In the genomic region with DNA sequence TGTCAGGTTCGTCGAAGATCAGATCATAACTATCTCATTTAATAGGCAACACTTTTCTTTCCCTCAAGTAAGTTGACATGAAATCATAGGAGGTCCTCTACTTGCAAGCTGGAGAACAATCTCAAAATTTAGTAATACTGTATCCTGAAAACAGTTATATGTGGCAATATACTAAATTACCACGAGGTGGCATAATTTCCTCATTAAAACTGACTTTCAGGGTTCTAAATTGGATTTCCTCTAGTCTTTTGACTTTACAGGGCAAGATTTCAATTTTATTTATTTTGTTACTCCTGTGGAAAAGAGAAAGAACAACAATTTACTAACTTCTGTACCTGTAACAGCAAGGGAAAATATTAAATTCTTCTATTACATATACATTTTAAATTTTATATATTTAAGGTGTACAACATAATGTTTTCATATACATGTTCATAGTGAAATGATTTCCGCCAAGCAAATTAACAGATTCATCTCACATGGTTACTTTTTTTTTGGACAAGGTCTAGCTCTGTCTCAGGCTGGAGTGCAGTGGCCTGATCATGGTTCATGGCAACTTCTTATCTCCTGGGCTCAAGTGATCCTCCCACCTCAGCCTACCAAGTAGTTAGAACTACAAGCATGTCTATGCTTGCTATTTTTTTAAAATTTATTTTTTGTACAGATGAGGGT, we compare ENCODE assay signal across 9 cellular contexts. TPM values are rescaled to one million over a fixed set of nuclear protein-coding genes. Genes with fewer than 3 reads are reported as not detected.
DNase-seq lines count a peak whose midpoint lies in the region; ATAC-seq, FAIRE-seq and TF ChIP-seq lines count a peak whose summit lies in the region.
"Had no signal": no experiment of that assay in that cellular context is flagged by ENCODE, and none has a peak within 500 bp of the region (broad histone marks: within the 10 kb centered on the region; RNA-seq: fewer than 3 reads in every experiment).

No MANE protein-coding gene starts in this region.

- H3K36me3 Mint-ChIP-seq in stimulated activated effector memory CD8-positive, alpha-beta T cell treated with anti-CD3 and anti-CD28 coated beads, Interleukin-12 subunit alpha, Interleukin-12 subunit beta, amount 100 ng/mL, for 72 hours, result no peaks in the 10 kb centered on the region

- ATAC-seq in A549, result peak; percentile 34 to 58; a peak in 3 of 6 replicates
- no peak for ATAC-seq in HG02642 (IDR thresholded peaks at IDR 0.05; ENCODE audit: poor library complexity, unreplicated experiment)
- ATAC-seq in HG02981 (IDR thresholded peaks at IDR 0.05; ENCODE audit: unreplicated experiment), result no peak
- no peak for ATAC-seq in stimulated activated effector memory CD8-positive, alpha-beta T cell treated with anti-CD3 and anti-CD28 coated beads, Interleukin-12 subunit alpha, Interleukin-12 subunit beta, amount 100 ng/mL, for 72 hours

- DNase-seq in A549 (ENCODE audit: low read depth in 1 of 2, low spot score in 1 of 2) (peak; percentile 36 to 43), GM12864 (ENCODE audit: low read depth) (no peak), NCI-H1105 treated with DMSO at 0.1 percent for 48 hours (lab: John Stamatoyannopoulos, UW) (peak; percentile 36), T47D (ENCODE audit: low read depth in 1 of 2, low spot score in 1 of 2) (peak; percentile 25 to 66), midbrain (lab: John Stamatoyannopoulos, UW) (peak; percentile 3)
- DNase-seq in stimulated activated effector memory CD8-positive, alpha-beta T cell treated with anti-CD3 and anti-CD28 coated beads, Interleukin-12 subunit alpha, Interleukin-12 subunit beta, amount 100 ng/mL, for 72 hours (ENCODE audit: low spot score in 2 of 2), result no peak

- peak; percentile 84 to 95 for TF ChIP-seq RAD21 in A549 (conservative IDR thresholded peaks at IDR 0.05 in 1 of 2, IDR thresholded peaks at IDR 0.05 in 1 of 2)

- no peaks in the 10 kb centered on the region for H3K9me3 Mint-ChIP-seq in stimulated activated effector memory CD8-positive, alpha-beta T cell treated with anti-CD3 and anti-CD28 coated beads, Interleukin-12 subunit alpha, Interleukin-12 subunit beta, amount 100 ng/mL, for 72 hours

- H3K27ac ChIP-seq in A549, result peak overlapping the region; percentile 61 to 75

- H3K9me3 ChIP-seq in A549, result peaks cover 23% of the 10 kb centered on the region
- H3K9me3 ChIP-seq: HAP-1 had no signal

- POLR2A ChIA-PET in A549 (lab: Yijun Ruan, JAX), result no interaction called here

- 21% methylated on average over 4 of the region's 4 CpGs for WGBS in A549 (ENCODE audit: missing lambda C conversion rate)

- in situ Hi-C loops in T47D (cut with HindIII; ENCODE audit: low pct_unique_long_range_greater_than_20kb, low sequenced_read_pairs), result no loop called here

- peak; percentile 96 for FAIRE-seq in A549 (lab: Jason Lieb, UNC)

- peak; percentile 85 for TF ChIP-seq CTCF in A549 (IDR thresholded peaks at IDR 0.05)
- TF ChIP-seq CTCF in GM12864 (IDR thresholded peaks at IDR 0.05; ENCODE audit: low read depth, low read length, missing control alignments), result peak; percentile 45

- H3K4me1 Mint-ChIP-seq in stimulated activated effector memory CD8-positive, alpha-beta T cell treated with anti-CD3 and anti-CD28 coated beads, Interleukin-12 subunit alpha, Interleukin-12 subunit beta, amount 100 ng/mL, for 72 hours, result no peaks in the 10 kb centered on the region

- no peak overlapping the region for H3K4me2 ChIP-seq in A549

- CTCF ChIA-PET in A549 (lab: Yijun Ruan, JAX), result interaction anchor here (0.7 to 3.2 kb wide), 12 partner anchors 12 to 737 kb away, joined by 3 to 12 read pairs (median 4); no protein-coding TSS in a partner anchor

- no peak for TF ChIP-seq EP300 in A549 (IDR thresholded peaks at IDR 0.05)

- H3K4me3 ChIP-seq in A549 (no peak overlapping the region), GM12864 (ENCODE audit: low read depth, low read length) (no peak overlapping the region)
- H3K4me3 ChIP-seq: HAP-1 had no signal

- no peak overlapping the region for H3K4me3 Mint-ChIP-seq in stimulated activated effector memory CD8-positive, alpha-beta T cell treated with anti-CD3 and anti-CD28 coated beads, Interleukin-12 subunit alpha, Interleukin-12 subunit beta, amount 100 ng/mL, for 72 hours

- no peak for TF ChIP-seq POLR2A in A549 (IDR thresholded peaks at IDR 0.05; ENCODE audit: low read length)

- peaks cover 6% of the 10 kb centered on the region; the same call in 1 of the 3 replicates for H3K4me1 ChIP-seq in A549
- H3K4me1 ChIP-seq: HAP-1 had no signal

- H3K27ac Mint-ChIP-seq in stimulated activated effector memory CD8-positive, alpha-beta T cell treated with anti-CD3 and anti-CD28 coated beads, Interleukin-12 subunit alpha, Interleukin-12 subunit beta, amount 100 ng/mL, for 72 hours, result no peak overlapping the region

TF ChIP-seq in A549, 52 proteins besides CTCF, POLR2A, EP300 and RAD21:
- no peak for TF ChIP-seq MAFK (IDR thresholded peaks at IDR 0.05; ENCODE audit: partially characterized antibody)
- TF ChIP-seq CHD4 (IDR thresholded peaks at IDR 0.05; ENCODE audit: borderline replicate concordance), result no peak
- TF ChIP-seq, protein P1, sequence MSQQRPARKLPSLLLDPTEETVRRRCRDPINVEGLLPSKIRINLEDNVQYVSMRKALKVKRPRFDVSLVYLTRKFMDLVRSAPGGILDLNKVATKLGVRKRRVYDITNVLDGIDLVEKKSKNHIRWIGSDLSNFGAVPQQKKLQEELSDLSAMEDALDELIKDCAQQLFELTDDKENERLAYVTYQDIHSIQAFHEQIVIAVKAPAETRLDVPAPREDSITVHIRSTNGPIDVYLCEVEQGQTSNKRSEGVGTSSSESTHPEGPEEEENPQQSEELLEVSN (IDR thresholded peaks at IDR 0.05; ENCODE audit: borderline replicate concordance, low read depth), result no peak
- TF ChIP-seq CHD2 (IDR thresholded peaks at IDR 0.05; ENCODE audit: low read length, partially characterized antibody), result no peak
- no peak for TF ChIP-seq BHLHE40 (IDR thresholded peaks at IDR 0.05; ENCODE audit: low read depth, low read length)
- peak; percentile 91 for TF ChIP-seq SMC3 (IDR thresholded peaks at IDR 0.05)
- no peak for TF ChIP-seq SREBF2 (IDR thresholded peaks at IDR 0.05)
- no peak for TF ChIP-seq CBX2 (IDR thresholded peaks at IDR 0.05; ENCODE audit: borderline replicate concordance, low read depth)
- peak in 1 of 2 experiments; percentile 38; a peak in 1 of 4 replicates for TF ChIP-seq CEBPB (IDR thresholded peaks at IDR 0.05)
- no peak for TF ChIP-seq GATA3 (IDR thresholded peaks at IDR 0.05; ENCODE audit: borderline replicate concordance)

RNA-seq across cellular contexts. Expression of gene CYP2C18, which starts 53.4 kb away (rescaled TPM):
- 0.05 and 0.09 TPM in 2 replicates for polyA plus RNA-seq in A549 (2011; rRNA removed)
- 0.01 and 0.07 TPM in 2 replicates for polyA plus RNA-seq in A549 (2012; cell fraction: cytosol; rRNA removed)
- polyA plus RNA-seq in A549 (2012; cell fraction: nucleus; rRNA removed), result 0.07 and 0.16 TPM in 2 replicates
- 0.05 to 0.09 TPM (median 0.07 TPM) in 3 replicates for polyA plus RNA-seq in A549 (2017; fragmentation: RNase III; extraction: RNeasy Plus Mini Kit Qiagen cat#74134 plus additional on column Dnase treatment)
- polyA minus RNA-seq in A549 (2011; rRNA and poly(A)+ RNA removed), result 0.10 and 0.12 TPM in 2 replicates

Comparison
In these comparisons a context has a peak if more than half of its experiments do, and no peak if none do; other contexts are left out.
1. ATAC-seq: peak in A549 (2 of 2); none in HG02642 (single experiment), HG02981 (single experiment) and stimulated activated effector memory CD8-positive, alpha-beta T cell treated with anti-CD3 and anti-CD28 coated beads, Interleukin-12 subunit alpha, Interleukin-12 subunit beta, amount 100 ng/mL, for 72 hours (single experiment).
2. DNase-seq: peak in A549 (2 of 2), NCI-H1105 treated with DMSO at 0.1 percent for 48 hours (single experiment), T47D (2 of 2) and midbrain (single experiment); none in GM12864 (single experiment) and stimulated activated effector memory CD8-positive, alpha-beta T cell treated with anti-CD3 and anti-CD28 coated beads, Interleukin-12 subunit alpha, Interleukin-12 subunit beta, amount 100 ng/mL, for 72 hours (0 of 2).